Comparison of ENCODE assay signal across 16 cellular contexts in genomic region chr17:27256225-27257030, GRCh38. TPM values are rescaled to one million over a fixed set of nuclear protein-coding genes. Genes with fewer than 3 reads are reported as not detected.
DNase-seq lines count a peak whose midpoint lies in the region; ATAC-seq and TF ChIP-seq lines count a peak whose summit lies in the region.
"Had no signal": no experiment of that assay in that cellular context is flagged by ENCODE, and none has a peak within 500 bp of the region (broad histone marks: within the 10 kb centered on the region; RNA-seq: fewer than 3 reads in every experiment).

No MANE protein-coding gene starts in this region.

- H3K9me3 Mint-ChIP-seq in CD4-positive, alpha-beta memory T cell = no peaks in the 10 kb centered on the region
- H3K9me3 Mint-ChIP-seq: activated naive CD4-positive, alpha-beta T cell treated with anti-CD3 and anti-CD28 coated beads, Interleukin-2, amount 10 ng/mL, durations not matched to agents 7 days and 5 days had no signal

- in situ Hi-C loops in astrocyte of the cerebellum (cut with HindIII; ENCODE audit: low sequenced_read_pairs) = no loop called here

- no peak for TF ChIP-seq POLR2A in gastroesophageal sphincter (IDR thresholded peaks at IDR 0.05)

- H3K9me3 ChIP-seq in gastroesophageal sphincter = no peaks in the 10 kb centered on the region
- H3K9me3 ChIP-seq in CD4-positive, alpha-beta memory T cell (ENCODE audit: control insufficient read depth in 1 of 2, low read length in 2 of 2) = no peaks in the 10 kb centered on the region
- H3K9me3 ChIP-seq: Caco-2 had no signal

- 11 to 12% methylated on average over 2 to 3 of the region's 5 CpGs for WGBS in gastroesophageal sphincter (ENCODE audit: low coverage in 1 of 2), 2 donors

- H3K4me1 Mint-ChIP-seq in CD4-positive, alpha-beta memory T cell = no peaks in the 10 kb centered on the region
- H3K4me1 Mint-ChIP-seq: activated naive CD4-positive, alpha-beta T cell treated with anti-CD3 and anti-CD28 coated beads, Interleukin-2, amount 10 ng/mL, durations not matched to agents 7 days and 5 days had no signal

- no peak for TF ChIP-seq EP300 in gastroesophageal sphincter (IDR thresholded peaks at IDR 0.05)

- H3K36me3 ChIP-seq in BJ (ENCODE audit: control insufficient read depth, insufficient read depth, low read length) (no peaks in the 10 kb centered on the region), gastroesophageal sphincter (no peaks in the 10 kb centered on the region)
- no peaks in the 10 kb centered on the region for H3K36me3 ChIP-seq in CD4-positive, alpha-beta memory T cell (ENCODE audit: insufficient read depth, low read length)

- peaks cover 3 to 9% of the 10 kb centered on the region in 2 donors for H3K27me3 Mint-ChIP-seq in CD4-positive, alpha-beta memory T cell
- H3K27me3 Mint-ChIP-seq: naive B cell had no signal

- intact Hi-C loops in CD4-positive, alpha-beta memory T cell (cut with micrococcal nuclease) = no loop called here

- peak; percentile 64 for DNase-seq in BJ (ENCODE audit: low read depth)
- DNase-seq in astrocyte of the cerebellum (ENCODE audit: low read depth) = peak; percentile 18
- peak; percentile 13 for DNase-seq in retinal pigment epithelial cell (ENCODE audit: low read depth)
- no peak for DNase-seq in activated CD4-positive, alpha-beta T cell treated with anti-CD3 and anti-CD28 coated beads for 1 hour
- DNase-seq in CD4-positive, alpha-beta memory T cell = no peak
- no peak for DNase-seq in NCI-H1930 (lab: John Stamatoyannopoulos, UW)
- DNase-seq: activated CD4-positive, alpha-beta T cell treated with anti-CD3 and anti-CD28 coated beads for 4 hours; activated naive CD4-positive, alpha-beta T cell treated with anti-CD3 and anti-CD28 coated beads, Interleukin-2, amount 10 ng/mL, durations not matched to agents 7 days and 5 days; Caco-2; KG1; naive B cell; NCI-H2171 treated with DMSO at 0.1 percent for 48 hours had no signal

- no peak overlapping the region for H3K4me3 ChIP-seq in BJ (ENCODE audit: low read depth, low read length)
- H3K4me3 ChIP-seq in astrocyte of the cerebellum (ENCODE audit: low read depth, low read length) = no peak overlapping the region
- no peak overlapping the region for H3K4me3 ChIP-seq in gastroesophageal sphincter
- H3K4me3 ChIP-seq in retinal pigment epithelial cell (ENCODE audit: low read length) = no peak overlapping the region
- H3K4me3 ChIP-seq in CD4-positive, alpha-beta memory T cell (ENCODE audit: low read length in 2 of 2) = no peak overlapping the region
- H3K4me3 ChIP-seq: GM12878, SK-N-MC had no signal

- H3K27me3 ChIP-seq in BJ (ENCODE audit: control insufficient read depth, insufficient read depth, low read length) (no peaks in the 10 kb centered on the region), gastroesophageal sphincter (no peaks in the 10 kb centered on the region)
- H3K27me3 ChIP-seq in CD4-positive, alpha-beta memory T cell (ENCODE audit: insufficient read depth, low read length) = no peaks in the 10 kb centered on the region

- ATAC-seq in gastroesophageal sphincter (peak; percentile 77), GM18861 (IDR thresholded peaks at IDR 0.05; ENCODE audit: unreplicated experiment) (no peak)
- ATAC-seq: GM12878 had no signal

- POLR2A ChIA-PET in BJ (lab: Charles Lee) = no interaction called here
- POLR2A ChIA-PET in CD4-positive, alpha-beta memory T cell (lab: Charles Lee; ENCODE audit: partially characterized antibody) = no interaction called here

- peaks cover 5 to 26% (median 9%) of the 10 kb centered on the region in 3 donors for H3K4me1 ChIP-seq in gastroesophageal sphincter
- no peaks in the 10 kb centered on the region for H3K4me1 ChIP-seq in CD4-positive, alpha-beta memory T cell (ENCODE audit: insufficient read depth, low read length)

- TF ChIP-seq CTCF in BJ (IDR thresholded peaks at IDR 0.05; ENCODE audit: insufficient read depth, low read depth, low read length) (no peak), astrocyte of the cerebellum (IDR thresholded peaks at IDR 0.05; ENCODE audit: low read depth, low read length, missing control alignments) (no peak), gastroesophageal sphincter (IDR thresholded peaks at IDR 0.05) (no peak), retinal pigment epithelial cell (conservative IDR thresholded peaks at IDR 0.05; ENCODE audit: low read depth, low read length) (no peak)

- H3K4me3 Mint-ChIP-seq in CD4-positive, alpha-beta memory T cell = no peak overlapping the region
- H3K4me3 Mint-ChIP-seq: activated naive CD4-positive, alpha-beta T cell treated with anti-CD3 and anti-CD28 coated beads, Interleukin-2, amount 10 ng/mL, durations not matched to agents 7 days and 5 days had no signal

- CTCF ChIA-PET in BJ (lab: Yijun Ruan, JAX) = interaction anchor here (0.6 to 1.9 kb wide), 2 partner anchors 19 to 59 kb away, joined by 3 to 5 read pairs; no protein-coding TSS in a partner anchor
- CTCF ChIA-PET in CD4-positive, alpha-beta memory T cell (lab: Charles Lee; ENCODE audit: partially characterized antibody) = interaction anchor here (1.4 kb wide), 1 partner anchor 19 kb away, joined by 7 read pairs; no protein-coding TSS in a partner anchor

- peak overlapping the region; percentile 68 to 83 (median 74) for H3K27ac ChIP-seq in gastroesophageal sphincter
- H3K27ac ChIP-seq in CD4-positive, alpha-beta memory T cell (ENCODE audit: low read depth, low read length) = no peak overlapping the region
- H3K27ac ChIP-seq: SK-N-MC had no signal

- H3K36me3 Mint-ChIP-seq in CD4-positive, alpha-beta memory T cell = no peaks in the 10 kb centered on the region
- H3K36me3 Mint-ChIP-seq: activated naive CD4-positive, alpha-beta T cell treated with anti-CD3 and anti-CD28 coated beads, Interleukin-2, amount 10 ng/mL, durations not matched to agents 7 days and 5 days; naive B cell had no signal

- peak overlapping the region in 1 of 7 donors; percentile 82 for H3K27ac Mint-ChIP-seq in CD4-positive, alpha-beta memory T cell
- H3K27ac Mint-ChIP-seq: activated naive CD4-positive, alpha-beta T cell treated with anti-CD3 and anti-CD28 coated beads, Interleukin-2, amount 10 ng/mL, durations not matched to agents 7 days and 5 days had no signal

RNA-seq across cellular contexts. Expression of gene WSB1, which starts 37.5 kb away (rescaled TPM):
- 144 and 163 TPM in 2 replicates for polyA plus RNA-seq in BJ (2011; rRNA removed)
- polyA minus RNA-seq in BJ (2011; rRNA and poly(A)+ RNA removed) = 44.4 and 53.6 TPM in 2 replicates
- total RNA-seq in gastroesophageal sphincter = 100 to 1,000 TPM in 2 of 4 donors, 10 to 100 TPM in 2; 74.2 to 200 (median 133) TPM
- total RNA-seq in CD4-positive, alpha-beta memory T cell = 100 to 1,000 TPM; 122 to 130 TPM
- polyA plus RNA-seq in CD4-positive, alpha-beta memory T cell = 100 to 1,000 TPM; 152 to 157 TPM

Comparison
In these comparisons a context has a peak if more than half of its experiments do, and no peak if none do; other contexts are left out.
1. DNase-seq: peak in BJ (single experiment), astrocyte of the cerebellum (single experiment) and retinal pigment epithelial cell (single experiment); none in activated CD4-positive, alpha-beta T cell treated with anti-CD3 and anti-CD28 coated beads for 1 hour (single experiment), CD4-positive, alpha-beta memory T cell (0 of 5) and NCI-H1930 (0 of 2).